ENCODE assay signal across 8 cellular contexts in genomic region chr19:5339950-5340636, GRCh38. TPM values are rescaled to one million over a fixed set of nuclear protein-coding genes. Genes with fewer than 3 reads are reported as not detected.
DNase-seq lines count a peak whose midpoint lies in the region; ATAC-seq, FAIRE-seq and TF ChIP-seq lines count a peak whose summit lies in the region.

No MANE protein-coding gene starts in this region.

- ATAC-seq in GM12878 (peak; percentile 55), GM21526 (IDR thresholded peaks at IDR 0.05; ENCODE audit: low FRiP score, unreplicated experiment) (no peak), HG03139 (IDR thresholded peaks at IDR 0.05; ENCODE audit: unreplicated experiment) (no peak)

- H3K27ac ChIP-seq in HUES48 (ENCODE audit: low read depth, low read length) (peak overlapping the region; percentile 92), GM12878 (ENCODE audit: control insufficient read depth, insufficient read depth) (no peak overlapping the region), substantia nigra (ENCODE audit: low read depth, low read length, poor library complexity, severe bottlenecking) (peak overlapping the region; percentile 45)

- no peak for TF ChIP-seq POLR2A in GM12878 (IDR thresholded peaks at IDR 0.05; ENCODE audit: low read depth, low read length)

- H3K4me2 ChIP-seq in GM12878 (ENCODE audit: control insufficient read depth, insufficient read depth): peak overlapping the region; percentile 42; the same call in 1 of the 2 replicates

- no peak for FAIRE-seq in GM12878 (lab: Jason Lieb, UNC)

- H3K4me1 ChIP-seq in HUES48 (ENCODE audit: control insufficient read depth, insufficient read depth, low read length) (peaks cover 15% of the 10 kb centered on the region), GM12878 (ENCODE audit: control insufficient read depth, insufficient read depth, low read length) (peaks cover 15% of the 10 kb centered on the region)

- in situ Hi-C loops in GM12878 (cut with MboI): no loop called here

- no peak overlapping the region for H2AFZ ChIP-seq in GM12878 (ENCODE audit: control insufficient read depth, low read depth, low read length)

- no peaks in the 10 kb centered on the region for H3K79me2 ChIP-seq in GM12878 (ENCODE audit: control insufficient read depth, insufficient read depth, low read length)

- no peaks in the 10 kb centered on the region for H4K20me1 ChIP-seq in GM12878 (ENCODE audit: control insufficient read depth, insufficient read depth)

- H3K4me3 ChIP-seq in HUES48 (ENCODE audit: low read depth, low read length) (peak overlapping the region; percentile 80), GM12878 (peak overlapping the region; percentile 55; the same call in 1 of the 2 replicates)

- SMC1A ChIA-PET in GM12878 (lab: Charles Lee; ENCODE audit: uncharacterized antibody, unreplicated experiment): no interaction called here

- H3K27me3 ChIP-seq in HUES48 (ENCODE audit: control insufficient read depth, insufficient read depth, low read length): peaks cover 22% of the 10 kb centered on the region
- H3K27me3 ChIP-seq in GM12878 (replicated peaks in 1 of 2; ENCODE audit: control insufficient read depth in 2 of 2, insufficient read depth in 2 of 2, low read length in 1 of 2): peaks cover 2 to 9% of the 10 kb centered on the region in 2 experiments; a peak in 2 of 4 replicates

- TF ChIP-seq RAD21 in GM12878 (IDR thresholded peaks at IDR 0.05; ENCODE audit: insufficient read depth, low read depth, low read length): no peak

- H3K9me3 ChIP-seq in HUES48 (ENCODE audit: control insufficient read depth, insufficient read depth, low read length) (no peaks in the 10 kb centered on the region; the same call in 1 of the 2 replicates), GM12878 (replicated peaks; ENCODE audit: control insufficient read depth, insufficient read depth, low read length) (no peaks in the 10 kb centered on the region)

- peak overlapping the region; percentile 85 for H3K9ac ChIP-seq in HUES48 (ENCODE audit: low read depth, low read length)
- no peak overlapping the region for H3K9ac ChIP-seq in GM12878 (ENCODE audit: control insufficient read depth, insufficient read depth, low read length)

- H3K36me3 ChIP-seq in HUES48 (ENCODE audit: control insufficient read depth, insufficient read depth, low read length) (0 out of 2 replicates have a peak, but pooled peaks cover 7% of the 10 kb centered on the region), GM12878 (ENCODE audit: control insufficient read depth in 2 of 2, insufficient read depth in 2 of 2, low read length in 1 of 2) (no peaks in the 10 kb centered on the region)

- TF ChIP-seq CTCF in GM12878 (IDR thresholded peaks at IDR 0.05 in 2 of 3, conservative IDR thresholded peaks at IDR 0.05 in 1 of 3; ENCODE audit: control insufficient read depth in 2 of 3, extremely low read depth in 1 of 3, insufficient read depth in 1 of 3, low read depth in 3 of 3, low read length in 3 of 3): peak in 2 of 3 experiments; percentile 3 to 7; a peak in 2 of 6 replicates

- RAD21 ChIA-PET in GM12878 (lab: Charles Lee; ENCODE audit: unreplicated experiment): interaction anchor here (1.0 to 1.1 kb wide), 3 partner anchors 11 to 47 kb away, joined by 3 to 5 read pairs (median 4); no protein-coding TSS in a partner anchor

- CTCF ChIA-PET in GM12878 (lab: Yijun Ruan, JAX): interaction anchor here (8.6 kb wide), 1 partner anchor 18 kb away, joined by 62 read pairs; no protein-coding TSS in a partner anchor

- no TSS peak for BruUV-seq in GM12878 (replicated peaks; lab: Mats Ljungman, UMichigan)

- intact Hi-C loops in GM12878 (cut with micrococcal nuclease; ENCODE audit: unreplicated experiment): loop anchor here (10.0 kb wide), 1 partner anchor 55 kb away; no protein-coding TSS in a partner anchor

- TF ChIP-seq EP300 in GM12878 (IDR thresholded peaks at IDR 0.05; ENCODE audit: borderline replicate concordance in 1 of 2, control insufficient read depth in 1 of 2, low read depth in 2 of 2, low read length in 2 of 2): no peak

- POLR2A ChIA-PET in GM12878 (lab: Charles Lee): interaction anchor here (0.8 to 1.4 kb wide), 3 partner anchors 10 to 18 kb away, joined by 3 read pairs; no protein-coding TSS in a partner anchor

- DNase-seq in COLO668 (lab: John Stamatoyannopoulos, UW; ENCODE audit: unreplicated experiment): peak; percentile 45
- DNase-seq in GM12878 (ENCODE audit: low read depth, low spot score): no peak
- peak; percentile 70 for DNase-seq in islet precursor cell
- DNase-seq in substantia nigra (lab: John Stamatoyannopoulos, UW): peak in 22 of 49 donors; percentile 11 to 79 (median 36)
- DNase-seq in SK-N-DZ (ENCODE audit: low spot score): no peak

- 1% methylated on average over 41 of the region's 73 CpGs for WGBS in GM12878 (ENCODE audit: insufficient coverage, insufficient replicate concordance, low lambda C conversion rate, missing lambda C conversion rate)

TF ChIP-seq in GM12878, 131 proteins besides CTCF, POLR2A, EP300 and RAD21:
- TF ChIP-seq MEF2B (IDR thresholded peaks at IDR 0.05; ENCODE audit: partially characterized antibody, poor library complexity, severe bottlenecking) (peak; percentile 6), SREBF2 (IDR thresholded peaks at IDR 0.05; ENCODE audit: low read length) (no peak)

RNA-seq across cellular contexts. Expression of gene PTPRS, which starts 0.5 kb away (rescaled TPM):
- 98.4 and 119 TPM in 2 replicates for total RNA-seq in GM12878 (2013; cell fraction: nucleolus; rRNA removed)
- total RNA-seq in GM12878 (2014; rRNA removed): 1.1 and 1.2 TPM in 2 replicates
- total RNA-seq in GM12878 (2014; rRNA removed; fragmentation: Illumina TruSeq; extraction: Trizol): 0.64 and 0.85 TPM in 2 replicates
- total RNA-seq in GM12878 (2021): 3.4 and 3.5 TPM in 2 replicates
- polyA plus RNA-seq in GM12878 (2011; ENCODE audit: low read depth): 2.1 TPM
- 16.0 and 32.1 TPM in 2 replicates for polyA plus RNA-seq in GM12878 (2011; rRNA removed)
- 35.9 and 45.1 TPM in 2 replicates for polyA plus RNA-seq in GM12878 (2011; cell fraction: cytosol; rRNA removed)
- 194 and 236 TPM in 2 replicates for polyA plus RNA-seq in GM12878 (2011; cell fraction: nucleus; rRNA removed)
- polyA plus RNA-seq in GM12878 (2012): 3.4 and 4.4 TPM in 2 replicates
- polyA plus RNA-seq in GM12878 (2014; fragmentation: Illumina TruSeq; extraction: Trizol): 0.14 and 0.57 TPM in 2 replicates
- under 1 TPM; 0.09 to 0.23 TPM for polyA plus RNA-seq in GM12878 (2014; fragmentation: Nextera tagmentation; extraction: Ambion mirVana)
- 1.2 and 1.6 TPM in 2 replicates for polyA plus RNA-seq in GM12878 (2014; rRNA removed)
- under 1 TPM; 0.13 to 0.57 TPM for polyA plus RNA-seq in GM12878 (2016; fragmentation: Nextera tagmentation; extraction: Ambion mirVana)
- 71.4 and 114 TPM in 2 replicates for polyA minus RNA-seq in GM12878 (2011; rRNA and poly(A)+ RNA removed)
- polyA minus RNA-seq in GM12878 (2011; cell fraction: cytosol; rRNA and poly(A)+ RNA removed): 59.1 and 59.7 TPM in 2 replicates
- polyA minus RNA-seq in GM12878 (2011; cell fraction: nucleus; rRNA and poly(A)+ RNA removed): 41.0 and 72.5 TPM in 2 replicates
- polyA plus RNA-seq in SK-N-DZ (2014; cell fraction: cytosol; rRNA removed): 50.3 and 56.6 TPM in 2 replicates
- polyA plus RNA-seq in SK-N-DZ (2014; cell fraction: nucleus; rRNA removed): 70.3 and 104 TPM in 2 replicates

Comparison
In these comparisons a context has a peak if more than half of its experiments do, and no peak if none do; other contexts are left out.
1. DNase-seq: peak in COLO668 (single experiment) and islet precursor cell (single experiment); none in GM12878 (single experiment) and SK-N-DZ (single experiment).